In genomic region chr19:47047272-47047930, GRCh38 we compare ENCODE assay signal across 8 cellular contexts. TPM values are rescaled to one million over a fixed set of nuclear protein-coding genes. Genes with fewer than 3 reads are reported as not detected.
DNase-seq lines count a peak whose midpoint lies in the region; ATAC-seq and TF ChIP-seq lines count a peak whose summit lies in the region.

No MANE protein-coding gene starts in this region.

- no peaks in the 10 kb centered on the region for H3K27me3 ChIP-seq in DND-41 (ENCODE audit: insufficient read depth, low read length, poor library complexity)
- H3K27me3 ChIP-seq in SJSA1 (replicated peaks) = no peaks in the 10 kb centered on the region
- no peaks in the 10 kb centered on the region for H3K27me3 ChIP-seq in fibroblast of lung (ENCODE audit: control insufficient read depth, insufficient read depth, low read length)
- H3K27me3 ChIP-seq in prostate gland (replicated peaks; ENCODE audit: insufficient read depth) = no peaks in the 10 kb centered on the region

- intact Hi-C loops in prostate gland (cut with DNase I) = no loop called here

- H2AFZ ChIP-seq in DND-41 (ENCODE audit: low read depth, low read length) = no peak overlapping the region
- peak overlapping the region; percentile 72 for H2AFZ ChIP-seq in fibroblast of lung (ENCODE audit: low read length)

- H3K9me3 ChIP-seq in DND-41 (ENCODE audit: insufficient read depth, low read length, severe bottlenecking) (no peaks in the 10 kb centered on the region), SJSA1 (replicated peaks) (peaks cover 5% of the 10 kb centered on the region; the same call in 1 of the 2 replicates), fibroblast of lung (ENCODE audit: control insufficient read depth, insufficient read depth, low read depth, low read length) (no peaks in the 10 kb centered on the region), prostate gland (no peaks in the 10 kb centered on the region)

- H3K27ac ChIP-seq in DND-41 (ENCODE audit: low read length) (no peak overlapping the region), SJSA1 (no peak overlapping the region), fibroblast of lung (ENCODE audit: insufficient read depth, low read length) (no peak overlapping the region), prostate gland (no peak overlapping the region)

- H3K4me1 ChIP-seq in DND-41 (ENCODE audit: insufficient read depth, low read length) = peaks cover 24% of the 10 kb centered on the region
- H3K4me1 ChIP-seq in SJSA1 (replicated peaks) = peaks cover 23% of the 10 kb centered on the region
- no peaks in the 10 kb centered on the region for H3K4me1 ChIP-seq in fibroblast of lung (ENCODE audit: control insufficient read depth, extremely low read depth, insufficient read depth, low read length)
- H3K4me1 ChIP-seq in prostate gland (replicated peaks) = no peaks in the 10 kb centered on the region

- H3K4me3 ChIP-seq in DND-41 (ENCODE audit: low read depth in 1 of 2, low read length in 2 of 2) = peak overlapping the region; percentile 61 to 89; a peak in 3 of 4 replicates
- peak overlapping the region; percentile 73 for H3K4me3 ChIP-seq in SJSA1
- H3K4me3 ChIP-seq in fibroblast of lung (replicated peaks in 1 of 4; ENCODE audit: control extremely low read depth in 1 of 4, insufficient read depth in 1 of 4, low read depth in 3 of 4, low read length in 4 of 4) = peak overlapping the region; percentile 31 to 87 (median 74)
- peak overlapping the region; percentile 91 to 95 for H3K4me3 ChIP-seq in prostate gland

- H3K9ac ChIP-seq in DND-41 (ENCODE audit: low read depth, low read length) (peak overlapping the region; percentile 81), fibroblast of lung (ENCODE audit: insufficient read depth, low read length) (no peak overlapping the region)

- ATAC-seq in DND-41 (ENCODE audit: insufficient read depth, low read depth) = no peak

- WGBS in prostate gland = 57% methylated on average over 22 of the region's 22 CpGs

- no peak for TF ChIP-seq POLR2A in prostate gland (IDR thresholded peaks at IDR 0.05)

- DNase-seq in DND-41 = no peak
- no peak for DNase-seq in SJSA1 (ENCODE audit: low read depth in 1 of 2, low spot score in 2 of 2)
- DNase-seq in fibroblast of lung (ENCODE audit: low read depth in 2 of 2) = no peak
- DNase-seq in prostate gland (ENCODE audit: low spot score) = no peak
- no peak for DNase-seq in activated effector memory CD4-positive, alpha-beta T cell treated with Interleukin-2 at 50 U/mL for 16 hours
- DNase-seq in stimulated activated naive CD4-positive, alpha-beta T cell treated with Interleukin-2 at 50 U/mL for 16 hours (lab: John Stamatoyannopoulos, UW) = no peak
- no peak for DNase-seq in GF-D8 (lab: John Stamatoyannopoulos, UW)
- DNase-seq in NCI-H187 (lab: John Stamatoyannopoulos, UW) = no peak

- H3K79me2 ChIP-seq in DND-41 (ENCODE audit: insufficient read depth, low read length) = peaks cover 33% of the 10 kb centered on the region
- no peaks in the 10 kb centered on the region for H3K79me2 ChIP-seq in fibroblast of lung (ENCODE audit: control insufficient read depth, insufficient read depth, low read length)

- H3K4me2 ChIP-seq in DND-41 (ENCODE audit: insufficient read depth, low read length) = peak overlapping the region; percentile 81
- H3K4me2 ChIP-seq in fibroblast of lung (ENCODE audit: extremely low read depth, insufficient read depth, low read length) = peak overlapping the region; percentile 79

- H4K20me1 ChIP-seq in DND-41 (ENCODE audit: insufficient read depth, low read length) = peaks cover 3% of the 10 kb centered on the region; the same call in 1 of the 2 replicates
- H4K20me1 ChIP-seq in fibroblast of lung (ENCODE audit: control insufficient read depth, extremely low read depth, insufficient read depth, low read length) = no peaks in the 10 kb centered on the region

- no peak for TF ChIP-seq CTCF in DND-41 (IDR thresholded peaks at IDR 0.05; ENCODE audit: borderline replicate concordance, extremely low read depth, low read length, poor library complexity, severe bottlenecking)
- no peak for TF ChIP-seq CTCF in fibroblast of lung (conservative IDR thresholded peaks at IDR 0.05 in 1 of 2, IDR thresholded peaks at IDR 0.05 in 1 of 2; ENCODE audit: low read depth in 1 of 2, low read length in 2 of 2)
- no peak for TF ChIP-seq CTCF in prostate gland (IDR thresholded peaks at IDR 0.05)

- H3K36me3 ChIP-seq in DND-41 (ENCODE audit: insufficient read depth, low read length) = peaks cover 17% of the 10 kb centered on the region
- peaks cover 4% of the 10 kb centered on the region; the same call in 1 of the 2 replicates for H3K36me3 ChIP-seq in SJSA1
- no peaks in the 10 kb centered on the region for H3K36me3 ChIP-seq in fibroblast of lung (ENCODE audit: control insufficient read depth, insufficient read depth, low read length)
- no peaks in the 10 kb centered on the region for H3K36me3 ChIP-seq in prostate gland

RNA-seq across cellular contexts. Expression of gene TMEM160, which starts 1.0 kb away (rescaled TPM):
- total RNA-seq in SJSA1 (2014; rRNA removed; shearing (Covaris generic)) = 66.3 and 129 TPM in 2 replicates
- total RNA-seq in fibroblast of lung (7.7 and 27.1 TPM in 2 replicates), prostate gland (10 to 100 TPM; 23.4 to 55.5 TPM)
- polyA plus RNA-seq in fibroblast of lung = 4.1 and 6.9 TPM in 2 replicates
- polyA plus RNA-seq in fibroblast of lung (2012) = 16.4 and 34.2 TPM in 2 replicates
- polyA minus RNA-seq in fibroblast of lung (ENCODE audit: low replicate concordance) = 1.9 and 2.9 TPM in 2 replicates

RNA-seq across cellular contexts. Expression of gene NPAS1, which starts 27.8 kb away (rescaled TPM):
- not detected in 2 replicates for total RNA-seq in SJSA1 (2014; rRNA removed; shearing (Covaris generic))
- total RNA-seq in fibroblast of lung (0.26 and 0.33 TPM in 2 replicates), prostate gland (under 1 TPM; 0.27 to 0.51 TPM)
- 0.22 and 0.34 TPM in 2 replicates for polyA plus RNA-seq in fibroblast of lung
- polyA plus RNA-seq in fibroblast of lung (2012) = 0.84 and 0.88 TPM in 2 replicates
- polyA minus RNA-seq in fibroblast of lung (ENCODE audit: low replicate concordance) = 0.44 and 0.71 TPM in 2 replicates
